9 cellular contexts compared by ENCODE assay signal in genomic region chr3:16059081-16059537, GRCh38.
DNase-seq lines count a peak whose midpoint lies in the region; ATAC-seq and TF ChIP-seq lines count a peak whose summit lies in the region.
"Had no signal": no experiment of that assay in that cellular context is flagged by ENCODE, and none has a peak within 500 bp of the region (broad histone marks: within the 10 kb centered on the region; RNA-seq: fewer than 3 reads in every experiment).

No MANE protein-coding gene starts in this region.

- H3K27ac ChIP-seq in Panc1 (ENCODE audit: low read length) (peak overlapping the region; percentile 62), mesodermal cell (ENCODE audit: low read depth, low read length, severe bottlenecking) (peak overlapping the region; percentile 85), tibial artery (peak overlapping the region; percentile 81 to 87)

- H3K4me1 ChIP-seq in Panc1 (ENCODE audit: control insufficient read depth, insufficient read depth, low read length) (peaks cover 26% of the 10 kb centered on the region), mesodermal cell (ENCODE audit: control insufficient read depth, insufficient read depth, low read length, poor library complexity, severe bottlenecking) (peaks cover 27% of the 10 kb centered on the region), tibial artery (peaks cover 0 to 76% (median 49%) of the 10 kb centered on the region in 4 donors)

- H3K36me3 ChIP-seq in Panc1 (ENCODE audit: control insufficient read depth, insufficient read depth, low read length) (no peaks in the 10 kb centered on the region), mesodermal cell (ENCODE audit: control insufficient read depth, insufficient read depth, low read length) (no peaks in the 10 kb centered on the region), tibial artery (no peaks in the 10 kb centered on the region)

- H3K9me3 ChIP-seq in Panc1 (ENCODE audit: control insufficient read depth, insufficient read depth, low read depth, low read length) (no peaks in the 10 kb centered on the region), mesodermal cell (ENCODE audit: control insufficient read depth, low read length) (no peaks in the 10 kb centered on the region), tibial artery (no peaks in the 10 kb centered on the region)

- ATAC-seq in Panc1: no peak
- ATAC-seq: activated CD8-positive, alpha-beta T cell treated with anti-CD3 and anti-CD28 coated beads for 36 hours had no signal

- H3K27me3 ChIP-seq in Panc1 (ENCODE audit: control insufficient read depth, insufficient read depth, low read length) (no peaks in the 10 kb centered on the region), tibial artery (no peaks in the 10 kb centered on the region)

- POLR2A ChIA-PET in Panc1 (lab: Charles Lee): interaction anchor here (0.8 kb wide), 1 partner anchor 206 kb away, joined by 3 read pairs; the partner anchor contains the start of genes DPH3 and OXNAD1

- CTCF ChIA-PET in Panc1 (lab: Charles Lee): interaction anchor here (0.6 kb wide), 1 partner anchor 618 kb away, joined by 3 read pairs; no protein-coding TSS in a partner anchor

- TF ChIP-seq CTCF in Panc1 (IDR thresholded peaks at IDR 0.05) (no peak), choroid plexus epithelial cell (conservative IDR thresholded peaks at IDR 0.05; ENCODE audit: low read depth, low read length) (no peak), tibial artery (IDR thresholded peaks at IDR 0.05) (no peak)

- WGBS in mesodermal cell (ENCODE audit: insufficient coverage in 2 of 2), 2 experiments: 84% methylated on average over 5 of the region's 5 CpGs; no CpG with 5 or more reads in 1 of the 2 experiments

- DNase-seq in Panc1 (ENCODE audit: low read depth, low spot score): no peak
- DNase-seq in choroid plexus epithelial cell (ENCODE audit: low read depth): peak; percentile 52
- DNase-seq in tibial artery: no peak
- DNase-seq in retina: no peak
- DNase-seq in cortex of kidney (lab: John Stamatoyannopoulos, UW): no peak
- DNase-seq in NOMO-1 (lab: John Stamatoyannopoulos, UW; ENCODE audit: unreplicated experiment in 2 of 2): no peak
- DNase-seq: activated CD8-positive, alpha-beta T cell treated with anti-CD3 and anti-CD28 coated beads for 36 hours; NCI-H446 had no signal

- in situ Hi-C loops in Panc1 (cut with HindIII; ENCODE audit: low pct_unique_long_range_greater_than_20kb, low sequenced_read_pairs): no loop called here

- intact Hi-C loops in Panc1 (cut with micrococcal nuclease; ENCODE audit: unreplicated experiment) (no loop called here), tibial artery (cut with DNase I; ENCODE audit: low total_unique reads) (no loop called here)

- H3K4me3 ChIP-seq in Panc1 (ENCODE audit: low read depth in 2 of 2, low read length in 2 of 2) (no peak overlapping the region), choroid plexus epithelial cell (ENCODE audit: low read depth, low read length) (no peak overlapping the region), mesodermal cell (ENCODE audit: extremely low read depth, insufficient read depth, low read length, poor library complexity, severe bottlenecking) (no peak overlapping the region), tibial artery (no peak overlapping the region)

- no TSS peak for BruUV-seq in Panc1 (replicated peaks; lab: Mats Ljungman, UMichigan)
